In genomic region chr2:69566669-69567068, GRCh38 we compare ENCODE assay signal across 13 cellular contexts.
A peak's percentile ranks its signal among the peaks of the same experiment; 100 is the strongest.
DNase-seq lines count a peak whose midpoint lies in the region; ATAC-seq and TF ChIP-seq lines count a peak whose summit lies in the region.
"Had no signal": no experiment of that assay in that cellular context is flagged by ENCODE, and none has a peak within 500 bp of the region (broad histone marks: within the 10 kb centered on the region; RNA-seq: fewer than 3 reads in every experiment).

No MANE protein-coding gene starts in this region.

- H3F3A ChIP-seq in GM23248 (ENCODE audit: insufficient read depth), result peaks cover 37% of the 10 kb centered on the region

- H3K9me3 ChIP-seq in GM23248 (ENCODE audit: low read depth), result no peaks in the 10 kb centered on the region
- no peaks in the 10 kb centered on the region for H3K9me3 ChIP-seq in skeletal muscle satellite cell (replicated peaks; ENCODE audit: low read length)
- H3K9me3 ChIP-seq: neutrophil, sigmoid colon had no signal

- no peak for ATAC-seq in activated T-cell treated with anti-CD3 and anti-CD28 coated beads, Interleukin-2, amount 50 U/mL, for 4 hours

- H3K4me1 ChIP-seq in GM23248 (ENCODE audit: insufficient read depth) (peaks cover 29% of the 10 kb centered on the region), skeletal muscle satellite cell (ENCODE audit: control insufficient read depth, insufficient read depth, low read length) (peaks cover 20% of the 10 kb centered on the region)

- H3K36me3 Mint-ChIP-seq in activated T-cell treated with anti-CD3 and anti-CD28 coated beads, Interleukin-2, amount 50 U/mL, for 4 hours (ENCODE audit: insufficient read depth), result peaks cover 2% of the 10 kb centered on the region

- in situ Hi-C loops in GM23248 (cut with MboI), result loop anchor here (5.0 kb wide), 1 partner anchor 146 kb away; no protein-coding TSS in a partner anchor
- in situ Hi-C loops in brain microvascular endothelial cell (cut with HindIII; ENCODE audit: low pct_ligation_motif_present, low sequenced_read_pairs), result no loop called here

- H4K20me1 ChIP-seq in GM23248 (ENCODE audit: insufficient read depth), result peaks cover 11% of the 10 kb centered on the region; the same call in 1 of the 2 replicates

- H3K27me3 ChIP-seq in GM23248 (replicated peaks; ENCODE audit: insufficient read depth), result no peaks in the 10 kb centered on the region
- H3K27me3 ChIP-seq in brain microvascular endothelial cell (replicated peaks), result no peaks in the 10 kb centered on the region
- H3K27me3 ChIP-seq in skeletal muscle satellite cell (ENCODE audit: control insufficient read depth, insufficient read depth, low read length), result no peaks in the 10 kb centered on the region
- H3K27me3 ChIP-seq: neutrophil, sigmoid colon had no signal

- peaks cover 99% of the 10 kb centered on the region for H3K79me2 ChIP-seq in GM23248 (ENCODE audit: insufficient read depth)

- H3K4me2 ChIP-seq in GM23248 (ENCODE audit: unreplicated experiment) (peak overlapping the region; percentile 62), skeletal muscle satellite cell (ENCODE audit: low read length) (peak overlapping the region; percentile 42)

- no peaks in the 10 kb centered on the region for H3K27me3 Mint-ChIP-seq in activated T-cell treated with anti-CD3 and anti-CD28 coated beads, Interleukin-2, amount 50 U/mL, for 4 hours (ENCODE audit: low read depth)

- H3K4me1 Mint-ChIP-seq in activated T-cell treated with anti-CD3 and anti-CD28 coated beads, Interleukin-2, amount 50 U/mL, for 4 hours (ENCODE audit: low read depth), result peaks cover 93% of the 10 kb centered on the region

- no peaks in the 10 kb centered on the region for H3K9me3 Mint-ChIP-seq in activated T-cell treated with anti-CD3 and anti-CD28 coated beads, Interleukin-2, amount 50 U/mL, for 4 hours

- H3K9ac ChIP-seq in GM23248 (no peak overlapping the region), skeletal muscle satellite cell (ENCODE audit: low read depth, low read length) (no peak overlapping the region)

- no peak overlapping the region for H2AFZ ChIP-seq in GM23248

- 95 to 96% methylated on average over 4 of the region's 4 CpGs for WGBS in GM23248 (ENCODE audit: low coverage in 1 of 2, low lambda C conversion rate in 2 of 2, missing lambda C conversion rate in 2 of 2), 2 experiments

- H3K36me3 ChIP-seq in GM23248 (ENCODE audit: low read depth) (no peaks in the 10 kb centered on the region), brain microvascular endothelial cell (replicated peaks) (peaks cover 4% of the 10 kb centered on the region), skeletal muscle satellite cell (ENCODE audit: insufficient read depth, low read length) (no peaks in the 10 kb centered on the region)
- H3K36me3 ChIP-seq: neutrophil, sigmoid colon had no signal

- no peak for TF ChIP-seq CTCF in brain microvascular endothelial cell (IDR thresholded peaks at IDR 0.05; ENCODE audit: low read depth, low read length, missing control alignments)

- no peak overlapping the region for H3K4me3 Mint-ChIP-seq in activated T-cell treated with anti-CD3 and anti-CD28 coated beads, Interleukin-2, amount 50 U/mL, for 4 hours

- H3K9me2 ChIP-seq in GM23248 (ENCODE audit: insufficient read depth), result no peaks in the 10 kb centered on the region

- H3K4me3 ChIP-seq in GM23248 (no peak overlapping the region), brain microvascular endothelial cell (ENCODE audit: low read depth, low read length) (no peak overlapping the region), skeletal muscle satellite cell (ENCODE audit: low read length) (no peak overlapping the region)
- H3K4me3 ChIP-seq: sigmoid colon had no signal

- H3K27ac ChIP-seq in GM23248 (0 out of 2 replicates have a peak overlapping the region, but pooled peaks have one; percentile 21), brain microvascular endothelial cell (peak overlapping the region; percentile 5)
- H3K27ac ChIP-seq: neutrophil, sigmoid colon had no signal

- peak; percentile 14 for DNase-seq in activated T-cell treated with anti-CD3 and anti-CD28 coated beads, Interleukin-2, amount 50 U/mL, for 4 hours
- no peak for DNase-seq in activated T-cell treated with anti-CD3 and anti-CD28 coated beads for 4 hours
- DNase-seq in GM23248, result no peak
- DNase-seq in brain microvascular endothelial cell, result no peak
- no peak for DNase-seq in NCI-H2081 treated with DMSO at 0.1 percent for 48 hours (lab: John Stamatoyannopoulos, UW)
- no peak for DNase-seq in GF-D8 (lab: John Stamatoyannopoulos, UW)
- DNase-seq in NCI-H2029 treated with DMSO at 0.1 percent for 48 hours (lab: John Stamatoyannopoulos, UW), result no peak
- DNase-seq: cerebellar nuclear complex, H7, NCI-H1694 treated with DMSO at 0.1 percent for 48 hours, sigmoid colon had no signal
